8 cellular contexts compared by ENCODE assay signal in genomic region chr7:106767498-106768323, GRCh38.
A peak's percentile ranks its signal among the peaks of the same experiment; 100 is the strongest.
DNase-seq lines count a peak whose midpoint lies in the region; ATAC-seq and TF ChIP-seq lines count a peak whose summit lies in the region.

No MANE protein-coding gene starts in this region.

- H3K27ac Mint-ChIP-seq in activated naive CD4-positive, alpha-beta T cell treated with anti-CD3 and anti-CD28 coated beads, Interleukin-2, amount 50 U/mL, for 24 hours = peak overlapping the region; percentile 81
- peak overlapping the region; percentile 65 for H3K27ac Mint-ChIP-seq in activated T-helper 17 cell treated with anti-CD3 and anti-CD28 coated beads, Interleukin-2, amount 50 U/mL, for 72 hours

- no peak for TF ChIP-seq CTCF in osteoblast (IDR thresholded peaks at IDR 0.05; ENCODE audit: extremely low read depth, low read depth, low read length)

- no peaks in the 10 kb centered on the region for H4K20me1 ChIP-seq in osteoblast (ENCODE audit: insufficient read depth, low read length)

- no peaks in the 10 kb centered on the region for H3K27me3 Mint-ChIP-seq in activated naive CD4-positive, alpha-beta T cell treated with anti-CD3 and anti-CD28 coated beads, Interleukin-2, amount 50 U/mL, for 24 hours
- H3K27me3 Mint-ChIP-seq in activated T-helper 17 cell treated with anti-CD3 and anti-CD28 coated beads, Interleukin-2, amount 50 U/mL, for 72 hours = no peaks in the 10 kb centered on the region

- peak overlapping the region; percentile 35 for H2AFZ ChIP-seq in osteoblast (ENCODE audit: low read length)

- ATAC-seq in HG03064 (IDR thresholded peaks at IDR 0.05; ENCODE audit: low read depth, unreplicated experiment) = peak; percentile 56
- peak; percentile 65 for ATAC-seq in activated T-helper 17 cell treated with anti-CD3 and anti-CD28 coated beads, Interleukin-2, amount 50 U/mL, for 72 hours (replicated peaks)

- no peaks in the 10 kb centered on the region for H3K79me2 ChIP-seq in osteoblast (ENCODE audit: insufficient read depth, low read length)

- H3K4me3 Mint-ChIP-seq in activated naive CD4-positive, alpha-beta T cell treated with anti-CD3 and anti-CD28 coated beads, Interleukin-2, amount 50 U/mL, for 24 hours = peak overlapping the region; percentile 74
- peak overlapping the region; percentile 75 for H3K4me3 Mint-ChIP-seq in activated T-helper 17 cell treated with anti-CD3 and anti-CD28 coated beads, Interleukin-2, amount 50 U/mL, for 72 hours

- H3K4me1 Mint-ChIP-seq in activated naive CD4-positive, alpha-beta T cell treated with anti-CD3 and anti-CD28 coated beads, Interleukin-2, amount 50 U/mL, for 24 hours = peaks cover 49% of the 10 kb centered on the region
- H3K4me1 Mint-ChIP-seq in activated T-helper 17 cell treated with anti-CD3 and anti-CD28 coated beads, Interleukin-2, amount 50 U/mL, for 72 hours = peaks cover 39% of the 10 kb centered on the region

- no peaks in the 10 kb centered on the region for H3K36me3 Mint-ChIP-seq in activated naive CD4-positive, alpha-beta T cell treated with anti-CD3 and anti-CD28 coated beads, Interleukin-2, amount 50 U/mL, for 24 hours
- H3K36me3 Mint-ChIP-seq in activated T-helper 17 cell treated with anti-CD3 and anti-CD28 coated beads, Interleukin-2, amount 50 U/mL, for 72 hours (ENCODE audit: low read depth) = peaks cover 2% of the 10 kb centered on the region

- H3K27me3 ChIP-seq in osteoblast (ENCODE audit: insufficient read depth, low read length) = no peaks in the 10 kb centered on the region

- no peak overlapping the region for H3K4me3 ChIP-seq in osteoblast (ENCODE audit: insufficient read depth, low read length)

- peak overlapping the region; percentile 58 for H3K4me2 ChIP-seq in osteoblast (ENCODE audit: insufficient read depth, low read length)

- H3K9me3 ChIP-seq in osteoblast (ENCODE audit: low read depth, low read length) = no peaks in the 10 kb centered on the region

- no peak for DNase-seq in activated naive CD4-positive, alpha-beta T cell (lab: John Stamatoyannopoulos, UW)
- DNase-seq in osteoblast (ENCODE audit: insufficient read length, low spot score, missing footprints) = no peak
- no peak for DNase-seq in hepatic stellate cell (ENCODE audit: low spot score)
- no peak for DNase-seq in HuH-7.5 (ENCODE audit: low spot score)
- no peak for DNase-seq in iPS-NIHi11 (ENCODE audit: low spot score)

- H3K27ac ChIP-seq in osteoblast (ENCODE audit: low read depth, low read length) = no peak overlapping the region

- peaks cover 2% of the 10 kb centered on the region for H3K9me3 Mint-ChIP-seq in activated naive CD4-positive, alpha-beta T cell treated with anti-CD3 and anti-CD28 coated beads, Interleukin-2, amount 50 U/mL, for 24 hours
- peaks cover 1% of the 10 kb centered on the region for H3K9me3 Mint-ChIP-seq in activated T-helper 17 cell treated with anti-CD3 and anti-CD28 coated beads, Interleukin-2, amount 50 U/mL, for 72 hours

- no peaks in the 10 kb centered on the region for H3K36me3 ChIP-seq in osteoblast (ENCODE audit: insufficient read depth, low read length)

- peaks cover 19% of the 10 kb centered on the region for H3K4me1 ChIP-seq in osteoblast (ENCODE audit: insufficient read depth, low read length)
